In the genomic region with DNA sequence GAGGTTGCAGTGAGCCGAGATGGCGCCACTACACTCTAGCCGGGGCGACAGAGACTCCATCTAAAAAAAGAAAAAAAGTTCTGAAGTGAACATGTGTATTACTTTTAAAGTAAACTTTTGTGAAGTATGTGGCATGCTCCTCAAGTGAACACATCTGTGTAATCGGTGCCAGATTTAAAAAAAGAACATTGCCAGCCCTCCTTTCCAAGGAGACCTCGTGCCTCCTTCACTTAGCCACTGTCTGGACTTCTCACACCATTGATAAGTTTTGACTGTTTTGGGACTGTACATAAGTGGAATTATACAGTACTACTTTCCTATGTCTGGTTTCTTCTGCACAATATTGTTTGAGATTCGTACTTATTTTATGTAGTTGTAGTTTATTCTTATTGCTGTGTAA, we compare ENCODE assay signal across 7 cellular contexts.
"Had no signal": no experiment of that assay in that cellular context is flagged by ENCODE, and none has a peak within 500 bp of the region (broad histone marks: within the 10 kb centered on the region; RNA-seq: fewer than 3 reads in every experiment).

No MANE protein-coding gene starts in this region.

- H3K4me3 Mint-ChIP-seq: H9, IgD-negative memory B cell had no signal

- DNase-seq: GOT3, H9, HCEC 1CT, KBM-7 had no signal

- FAIRE-seq: HepG2 had no signal

- H3K27ac Mint-ChIP-seq: IgD-negative memory B cell had no signal

- H3K9me3 Mint-ChIP-seq: IgD-negative memory B cell had no signal

- ATAC-seq: HepG2 had no signal

- H3K27ac ChIP-seq: HL-60 had no signal

- H3K27me3 Mint-ChIP-seq: IgD-negative memory B cell had no signal
